20 cellular contexts compared by ENCODE assay signal in the genomic region with DNA sequence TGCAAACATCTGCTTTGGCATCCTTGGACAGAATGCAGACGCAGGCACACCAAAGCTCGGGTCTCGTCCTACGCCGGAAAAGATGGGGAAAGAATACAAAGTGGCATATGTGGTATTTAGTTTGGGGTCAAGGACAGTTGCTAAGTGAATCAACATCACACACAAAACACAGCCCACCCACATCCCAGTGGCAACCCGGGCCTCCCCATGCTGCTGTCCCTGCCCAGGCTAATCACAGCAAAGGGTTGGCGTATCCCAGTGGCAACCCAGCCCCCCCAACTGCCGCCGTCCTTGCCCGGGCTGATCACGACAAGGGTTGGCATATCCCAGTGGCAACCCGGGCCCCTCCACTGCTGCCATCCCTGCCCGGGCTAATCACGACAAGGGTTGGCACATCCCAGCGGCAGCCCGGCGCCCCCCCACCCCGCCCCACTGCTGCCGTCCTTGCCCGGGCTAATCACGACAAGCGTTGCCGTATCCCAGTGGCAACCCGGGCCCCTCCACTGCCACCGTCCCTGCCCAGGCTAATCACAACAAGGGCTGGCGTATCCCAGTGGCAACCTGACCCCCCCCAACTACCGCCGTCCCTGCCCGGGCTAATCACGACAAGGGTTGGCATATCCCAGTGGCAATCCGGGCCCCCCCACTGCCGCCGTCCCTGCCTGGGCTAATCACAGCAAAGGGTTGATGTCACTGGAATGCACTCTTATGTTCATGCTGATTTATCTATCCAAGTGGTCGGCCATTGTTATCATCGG.
DNase-seq lines count a peak whose midpoint lies in the region; ATAC-seq, FAIRE-seq and TF ChIP-seq lines count a peak whose summit lies in the region.
"Had no signal": no experiment of that assay in that cellular context is flagged by ENCODE, and none has a peak within 500 bp of the region (broad histone marks: within the 10 kb centered on the region; RNA-seq: fewer than 3 reads in every experiment).

No MANE protein-coding gene starts in this region.

- peaks cover 7% of the 10 kb centered on the region for H3K9me3 Mint-ChIP-seq in osteocyte (ENCODE audit: unreplicated experiment)

- peaks cover 4% of the 10 kb centered on the region for H3K4me1 Mint-ChIP-seq in osteocyte (ENCODE audit: unreplicated experiment)
- H3K4me1 Mint-ChIP-seq: CD4-positive, alpha-beta memory T cell had no signal

- no peak overlapping the region for H3K27ac Mint-ChIP-seq in osteocyte (ENCODE audit: unreplicated experiment)

- FAIRE-seq in urothelium cell line (lab: Jason Lieb, UNC): peak; percentile 65
- FAIRE-seq: GM12878, H1, HTR-8/SVneo had no signal

- no peaks in the 10 kb centered on the region for H3K27me3 Mint-ChIP-seq in osteocyte (ENCODE audit: unreplicated experiment)

- TF ChIP-seq CTCF in osteocyte (IDR thresholded peaks at IDR 0.05): no peak

- H3K36me3 Mint-ChIP-seq in osteocyte (ENCODE audit: unreplicated experiment): no peaks in the 10 kb centered on the region
- H3K36me3 Mint-ChIP-seq: CD4-positive, alpha-beta memory T cell had no signal

- no peak for ATAC-seq in GM21526 (IDR thresholded peaks at IDR 0.05; ENCODE audit: low FRiP score, unreplicated experiment)
- ATAC-seq: GM12878 had no signal

- no peak overlapping the region for H3K4me3 Mint-ChIP-seq in osteocyte (ENCODE audit: unreplicated experiment)
- H3K4me3 Mint-ChIP-seq: CD4-positive, alpha-beta memory T cell had no signal

- peak; percentile 37 for DNase-seq in activated effector memory CD4-positive, alpha-beta T cell treated with anti-CD3 and anti-CD28 coated beads, Interleukin-2, amount 50 U/mL, for 16 hours
- DNase-seq in activated effector memory CD4-positive, alpha-beta T cell treated with Interleukin-2 at 50 U/mL for 16 hours: no peak
- DNase-seq in islet precursor cell: peak; percentile 39
- DNase-seq in osteocyte (ENCODE audit: extremely low spot score, unreplicated experiment): peak; percentile 82
- DNase-seq in urothelium cell line (ENCODE audit: low spot score): no peak
- no peak for DNase-seq in DMS114 treated with DMSO at 0.1 percent for 48 hours (lab: John Stamatoyannopoulos, UW; ENCODE audit: unreplicated experiment)
- no peak for DNase-seq in NOMO-1 (lab: John Stamatoyannopoulos, UW; ENCODE audit: unreplicated experiment in 2 of 2)
- DNase-seq: 8988T; CD4-positive, alpha-beta memory T cell; DMS 273 treated with DMSO at 0.1 percent for 48 hours; DND-41; KG1; NCI-H1436; NCI-H187 treated with DMSO at 0.1 percent for 48 hours; NCI-H2107; SIG-M5 had no signal

Comparison
In these comparisons a context has a peak if more than half of its experiments do, and no peak if none do; other contexts are left out.
1. DNase-seq: peak in activated effector memory CD4-positive, alpha-beta T cell treated with anti-CD3 and anti-CD28 coated beads, Interleukin-2, amount 50 U/mL, for 16 hours (single experiment), islet precursor cell (single experiment) and osteocyte (single experiment); none in activated effector memory CD4-positive, alpha-beta T cell treated with Interleukin-2 at 50 U/mL for 16 hours (single experiment), urothelium cell line (single experiment), DMS114 treated with DMSO at 0.1 percent for 48 hours (single experiment) and NOMO-1 (0 of 2).